8 cellular contexts compared by ENCODE assay signal in genomic region chr12:111444314-111444705, GRCh38. TPM values are rescaled to one million over a fixed set of nuclear protein-coding genes. Genes with fewer than 3 reads are reported as not detected.
DNase-seq lines count a peak whose midpoint lies in the region; ATAC-seq and TF ChIP-seq lines count a peak whose summit lies in the region.

No MANE protein-coding gene starts in this region.

- intact Hi-C loops in activated CD8-positive, alpha-beta T cell treated with anti-CD3 and anti-CD28 coated beads for 36 hours (cut with micrococcal nuclease) = loop anchor here (2.0 to 5.0 kb wide), 2 partner anchors 14 to 42 kb away; no protein-coding TSS in a partner anchor

- H3K4me3 Mint-ChIP-seq in activated naive CD4-positive, alpha-beta T cell treated with anti-CD3 and anti-CD28 coated beads, Interleukin-2, amount 10 ng/mL, durations not matched to agents 7 days and 5 days = peak overlapping the region; percentile 58
- H3K4me3 Mint-ChIP-seq in activated CD8-positive, alpha-beta T cell treated with anti-CD3 and anti-CD28 coated beads for 36 hours = peak overlapping the region; percentile 18
- H3K4me3 Mint-ChIP-seq in natural killer cell treated with Interleukin-12 subunit alpha and Interleukin-12 subunit beta and Interleukin-15 and Interleukin-18, amount 100 ng/mL, for 72 hours = peak overlapping the region; percentile 55

- peak overlapping the region in 1 of 2 donors; percentile 78 for H3K27ac ChIP-seq in coronary artery

- H3K9me3 ChIP-seq in BE2C = no peaks in the 10 kb centered on the region

- no peaks in the 10 kb centered on the region for H3K27me3 ChIP-seq in BE2C

- no peak for TF ChIP-seq CTCF in activated CD8-positive, alpha-beta T cell treated with anti-CD3 and anti-CD28 coated beads for 36 hours (IDR thresholded peaks at IDR 0.05)
- TF ChIP-seq CTCF in BE2C (IDR thresholded peaks at IDR 0.05; ENCODE audit: low read depth, low read length) = no peak
- TF ChIP-seq CTCF in coronary artery (IDR thresholded peaks at IDR 0.05) = no peak

- peaks cover 82% of the 10 kb centered on the region for H3K4me1 Mint-ChIP-seq in activated naive CD4-positive, alpha-beta T cell treated with anti-CD3 and anti-CD28 coated beads, Interleukin-2, amount 10 ng/mL, durations not matched to agents 7 days and 5 days
- H3K4me1 Mint-ChIP-seq in activated CD8-positive, alpha-beta T cell treated with anti-CD3 and anti-CD28 coated beads for 36 hours (ENCODE audit: low read depth) = peaks cover 83% of the 10 kb centered on the region
- H3K4me1 Mint-ChIP-seq in natural killer cell treated with Interleukin-12 subunit alpha and Interleukin-12 subunit beta and Interleukin-15 and Interleukin-18, amount 100 ng/mL, for 72 hours (ENCODE audit: low read depth in 2 of 2) = peaks cover 69 to 73% of the 10 kb centered on the region in 2 donors

- H3K27ac Mint-ChIP-seq in activated naive CD4-positive, alpha-beta T cell treated with anti-CD3 and anti-CD28 coated beads, Interleukin-2, amount 10 ng/mL, durations not matched to agents 7 days and 5 days = peak overlapping the region; percentile 95
- peak overlapping the region; percentile 68 for H3K27ac Mint-ChIP-seq in activated CD8-positive, alpha-beta T cell treated with anti-CD3 and anti-CD28 coated beads for 36 hours
- H3K27ac Mint-ChIP-seq in natural killer cell treated with Interleukin-12 subunit alpha and Interleukin-12 subunit beta and Interleukin-15 and Interleukin-18, amount 100 ng/mL, for 72 hours = peak overlapping the region; percentile 60 to 74

- POLR2A ChIA-PET in activated CD8-positive, alpha-beta T cell treated with anti-CD3 and anti-CD28 coated beads for 36 hours (lab: Charles Lee) = interaction anchor here (0.6 to 5.4 kb wide), 13 partner anchors 10 to 176 kb away, joined by 3 to 41 read pairs (median 10); no protein-coding TSS in a partner anchor

- no peaks in the 10 kb centered on the region for H3K27me3 Mint-ChIP-seq in activated naive CD4-positive, alpha-beta T cell treated with anti-CD3 and anti-CD28 coated beads, Interleukin-2, amount 10 ng/mL, durations not matched to agents 7 days and 5 days
- no peaks in the 10 kb centered on the region for H3K27me3 Mint-ChIP-seq in activated CD8-positive, alpha-beta T cell treated with anti-CD3 and anti-CD28 coated beads for 36 hours
- peaks cover 0 to 2% of the 10 kb centered on the region in 2 donors for H3K27me3 Mint-ChIP-seq in natural killer cell treated with Interleukin-12 subunit alpha and Interleukin-12 subunit beta and Interleukin-15 and Interleukin-18, amount 100 ng/mL, for 72 hours

- peak; percentile 57 for DNase-seq in activated naive CD4-positive, alpha-beta T cell treated with anti-CD3 and anti-CD28 coated beads, Interleukin-2, amount 10 ng/mL, durations not matched to agents 7 days and 5 days
- DNase-seq in activated naive CD4-positive, alpha-beta T cell (lab: John Stamatoyannopoulos, UW) = no peak
- peak; percentile 73 for DNase-seq in activated CD8-positive, alpha-beta T cell treated with anti-CD3 and anti-CD28 coated beads for 36 hours
- no peak for DNase-seq in natural killer cell treated with Interleukin-12 subunit alpha and Interleukin-12 subunit beta and Interleukin-15 and Interleukin-18, amount 100 ng/mL, for 72 hours (ENCODE audit: low spot score)
- DNase-seq in BE2C (no peak), coronary artery (ENCODE audit: low spot score) (no peak), iPS-NIHi7 (ENCODE audit: extremely low spot score) (no peak)

- H3K9me3 Mint-ChIP-seq in activated naive CD4-positive, alpha-beta T cell treated with anti-CD3 and anti-CD28 coated beads, Interleukin-2, amount 10 ng/mL, durations not matched to agents 7 days and 5 days = no peaks in the 10 kb centered on the region
- no peaks in the 10 kb centered on the region for H3K9me3 Mint-ChIP-seq in activated CD8-positive, alpha-beta T cell treated with anti-CD3 and anti-CD28 coated beads for 36 hours
- H3K9me3 Mint-ChIP-seq in natural killer cell treated with Interleukin-12 subunit alpha and Interleukin-12 subunit beta and Interleukin-15 and Interleukin-18, amount 100 ng/mL, for 72 hours = no peaks in the 10 kb centered on the region

- peaks cover 66% of the 10 kb centered on the region for H3K36me3 Mint-ChIP-seq in activated naive CD4-positive, alpha-beta T cell treated with anti-CD3 and anti-CD28 coated beads, Interleukin-2, amount 10 ng/mL, durations not matched to agents 7 days and 5 days
- H3K36me3 Mint-ChIP-seq in activated CD8-positive, alpha-beta T cell treated with anti-CD3 and anti-CD28 coated beads for 36 hours (ENCODE audit: low read depth) = peaks cover 62% of the 10 kb centered on the region
- H3K36me3 Mint-ChIP-seq in natural killer cell treated with Interleukin-12 subunit alpha and Interleukin-12 subunit beta and Interleukin-15 and Interleukin-18, amount 100 ng/mL, for 72 hours = peaks cover 14% of the 10 kb centered on the region

- H3K4me1 ChIP-seq in BE2C = peaks cover 24% of the 10 kb centered on the region

- CTCF ChIA-PET in activated naive CD4-positive, alpha-beta T cell treated with anti-CD3 and anti-CD28 coated beads, Interleukin-2, amount 10 ng/mL, durations not matched to agents 7 days and 5 days (lab: Charles Lee) = interaction anchor here (0.9 to 20.9 kb wide), 6 partner anchors 10 to 42 kb away, joined by 3 to 757 read pairs (median 11); partner anchors contain the start of gene SH2B3
- CTCF ChIA-PET in activated CD8-positive, alpha-beta T cell treated with anti-CD3 and anti-CD28 coated beads for 36 hours (lab: Charles Lee) = interaction anchor here (1.0 to 40.2 kb wide), 7 partner anchors 9 to 549 kb away, joined by 3 to 1222 read pairs (median 6); partner anchors contain the start of gene SH2B3

- H3K4me3 ChIP-seq in BE2C (ENCODE audit: low read depth, low read length) (no peak overlapping the region), coronary artery (no peak overlapping the region)

- H3K36me3 ChIP-seq in BE2C = peaks cover 50% of the 10 kb centered on the region

- ATAC-seq in HG03064 (IDR thresholded peaks at IDR 0.05; ENCODE audit: low read depth, unreplicated experiment) = peak; percentile 25
- peak; percentile 13 for ATAC-seq in activated CD8-positive, alpha-beta T cell treated with anti-CD3 and anti-CD28 coated beads for 36 hours
- ATAC-seq in natural killer cell treated with Interleukin-12 subunit alpha and Interleukin-12 subunit beta and Interleukin-15 and Interleukin-18, amount 100 ng/mL, for 72 hours = peak; percentile 33 to 73

RNA-seq across cellular contexts. Expression of gene SH2B3, which starts 38.6 kb away (rescaled TPM):
- 10 to 100 TPM; 48.7 to 52.7 TPM for total RNA-seq in activated CD8-positive, alpha-beta T cell treated with anti-CD3 and anti-CD28 coated beads for 36 hours
- total RNA-seq in natural killer cell treated with Interleukin-12 subunit alpha and Interleukin-12 subunit beta and Interleukin-15 and Interleukin-18, amount 100 ng/mL, for 72 hours = 10 to 100 TPM in 1 of 2 donors, 1 to 10 TPM in 1; 10.0 to 12.2 TPM
- 42.9 TPM for polyA plus RNA-seq in BE2C (2012; ENCODE audit: insufficient read depth, insufficient read length, low read depth)

Comparison
In these comparisons a context has a peak if more than half of its experiments do, and no peak if none do; other contexts are left out.
1. DNase-seq: peak in activated naive CD4-positive, alpha-beta T cell treated with anti-CD3 and anti-CD28 coated beads, Interleukin-2, amount 10 ng/mL, durations not matched to agents 7 days and 5 days (single experiment) and activated CD8-positive, alpha-beta T cell treated with anti-CD3 and anti-CD28 coated beads for 36 hours (single experiment); none in activated naive CD4-positive, alpha-beta T cell (0 of 4), natural killer cell treated with Interleukin-12 subunit alpha and Interleukin-12 subunit beta and Interleukin-15 and Interleukin-18, amount 100 ng/mL, for 72 hours (single experiment), BE2C (single experiment), coronary artery (single experiment) and iPS-NIHi7 (single experiment).
2. Peak in every context shown above with its lines, with median percentiles within 50 percentile points of each other: H3K27ac Mint-ChIP-seq, H3K4me3 Mint-ChIP-seq and ATAC-seq.